22 cellular contexts compared by ENCODE assay signal in genomic region chr14:75048101-75048500, GRCh38. TPM values are rescaled to one million over a fixed set of nuclear protein-coding genes. Genes with fewer than 3 reads are reported as not detected.
"Had no signal": no experiment of that assay in that cellular context is flagged by ENCODE, and none has a peak within 500 bp of the region (broad histone marks: within the 10 kb centered on the region; RNA-seq: fewer than 3 reads in every experiment).

No MANE protein-coding gene starts in this region.

- H3K4me3 ChIP-seq: coronary artery, heart left ventricle, neural progenitor cell, ovary, prostate gland, right lobe of liver, spleen, tibial artery, upper lobe of right lung, vagina had no signal

- H3K27me3 Mint-ChIP-seq: natural killer cell treated with Interleukin-12 subunit alpha and Interleukin-12 subunit beta and Interleukin-15 and Interleukin-18, amount 100 ng/mL, for 72 hours; stimulated activated naive B cell treated with anti-CD40 and anti-IgM and Interleukin-4, amounts not matched to agents 10 μg/mL and 1 μg/mL and 100 μg/mL, for 72 hours; stimulated activated naive CD8-positive, alpha-beta T cell treated with anti-CD3 and anti-CD28 coated beads, Interleukin-15, amount 100 ng/mL, for 72 hours had no signal

- H3K36me3 ChIP-seq: neural progenitor cell, ovary, prostate gland, right lobe of liver, spleen, upper lobe of right lung, vagina had no signal

- H3K4me3 Mint-ChIP-seq: natural killer cell treated with Interleukin-12 subunit alpha and Interleukin-12 subunit beta and Interleukin-15 and Interleukin-18, amount 100 ng/mL, for 72 hours; neural progenitor cell; stimulated activated naive B cell treated with anti-CD40 and anti-IgM and Interleukin-4, amounts not matched to agents 10 μg/mL and 1 μg/mL and 100 μg/mL, for 72 hours; stimulated activated naive CD8-positive, alpha-beta T cell treated with anti-CD3 and anti-CD28 coated beads, Interleukin-15, amount 100 ng/mL, for 72 hours had no signal

- H3K27ac ChIP-seq: coronary artery, neural progenitor cell, ovary, prostate gland, right lobe of liver, upper lobe of right lung, vagina had no signal

- H3K9me3 ChIP-seq: heart left ventricle, ovary, prostate gland, right lobe of liver, spleen, tibial artery, upper lobe of right lung, vagina had no signal

- H3K27ac Mint-ChIP-seq: neural progenitor cell; stimulated activated naive B cell treated with anti-CD40 and anti-IgM and Interleukin-4, amounts not matched to agents 10 μg/mL and 1 μg/mL and 100 μg/mL, for 72 hours had no signal

- DNase-seq: effector CD8-positive, alpha-beta T cell; foreskin melanocyte; heart left ventricle; kidney glomerular epithelial cell; mammary epithelial cell; nucleus accumbens; ovary; retina; right lobe of liver; spleen; stimulated activated CD4-positive, alpha-beta T cell treated with anti-CD3 and anti-CD28 coated beads, Interleukin-2, amount 100 ng/mL, for 24 hours; stimulated activated CD4-positive, alpha-beta T cell treated with anti-CD3 and anti-CD28 coated beads, Interleukin-4, amount 100 ng/mL, for 4 hours; stimulated activated naive B cell treated with anti-CD40 and anti-IgM and Interleukin-4, amounts not matched to agents 10 μg/mL and 1 μg/mL and 100 μg/mL, for 72 hours; stimulated activated naive CD8-positive, alpha-beta T cell treated with anti-CD3 and anti-CD28 coated beads, Interleukin-15, amount 100 ng/mL, for 72 hours; tibial artery; upper lobe of right lung had no signal

- H3K27me3 ChIP-seq: heart left ventricle, neural progenitor cell, ovary, right lobe of liver, spleen, tibial artery, upper lobe of right lung, vagina had no signal

- H3K9me3 Mint-ChIP-seq: natural killer cell treated with Interleukin-12 subunit alpha and Interleukin-12 subunit beta and Interleukin-15 and Interleukin-18, amount 100 ng/mL, for 72 hours; stimulated activated naive B cell treated with anti-CD40 and anti-IgM and Interleukin-4, amounts not matched to agents 10 μg/mL and 1 μg/mL and 100 μg/mL, for 72 hours; stimulated activated naive CD8-positive, alpha-beta T cell treated with anti-CD3 and anti-CD28 coated beads, Interleukin-15, amount 100 ng/mL, for 72 hours had no signal

- ATAC-seq: heart left ventricle; left lobe of liver; natural killer cell treated with Interleukin-12 subunit alpha and Interleukin-12 subunit beta and Interleukin-15 and Interleukin-18, amount 100 ng/mL, for 72 hours; right lobe of liver; stimulated activated naive B cell treated with anti-CD40 and anti-IgM and Interleukin-4, amounts not matched to agents 10 μg/mL and 1 μg/mL and 100 μg/mL, for 72 hours; stimulated activated naive CD8-positive, alpha-beta T cell treated with anti-CD3 and anti-CD28 coated beads, Interleukin-15, amount 100 ng/mL, for 72 hours; upper lobe of right lung had no signal

RNA-seq across cellular contexts. Expression of gene ZC2HC1C, which starts 21.3 kb away (rescaled TPM):
- total RNA-seq: vagina had no signal
